In genomic region chr22:45628508-45628907, GRCh38 we compare ENCODE assay signal across 18 cellular contexts.
"Had no signal": no experiment of that assay in that cellular context is flagged by ENCODE, and none has a peak within 500 bp of the region (broad histone marks: within the 10 kb centered on the region; RNA-seq: fewer than 3 reads in every experiment).

No MANE protein-coding gene starts in this region.

- ATAC-seq: activated CD8-positive, alpha-beta T cell treated with anti-CD3 and anti-CD28 coated beads, Interleukin-2, amount 10 ng/mL, durations not matched to agents 7 days and 5 days; naive thymus-derived CD8-positive, alpha-beta T cell; stimulated activated effector memory CD8-positive, alpha-beta T cell treated with anti-CD3 and anti-CD28 coated beads, Interleukin-12 subunit alpha, Interleukin-12 subunit beta, amount 100 ng/mL, for 72 hours had no signal

- H3K27ac ChIP-seq: cardiac muscle cell, neutrophil, tibial nerve, VCaP had no signal

- H3K27ac Mint-ChIP-seq: activated CD8-positive, alpha-beta T cell treated with anti-CD3 and anti-CD28 coated beads, Interleukin-2, amount 10 ng/mL, durations not matched to agents 7 days and 5 days; activated T-helper 1 cell treated with anti-CD3 and anti-CD28 coated beads, Interleukin-12 subunit alpha, Interleukin-12 subunit beta, Interleukin-2, Interleukin-4 antibody, amounts not matched to agents 30 ng/mL and 10 ng/mL and 1 ng/mL, durations not matched to agents 14 hours and 24 hours and 36 hours; naive thymus-derived CD8-positive, alpha-beta T cell had no signal

- H3K9me3 ChIP-seq: neutrophil, tibial nerve had no signal

- H3K4me3 ChIP-seq: cardiac muscle cell, lung, smooth muscle cell, tibial nerve had no signal

- H3K36me3 ChIP-seq: cardiac muscle cell, neutrophil, tibial nerve had no signal

- H3K36me3 Mint-ChIP-seq: stimulated activated effector memory CD8-positive, alpha-beta T cell treated with anti-CD3 and anti-CD28 coated beads, Interleukin-12 subunit alpha, Interleukin-12 subunit beta, amount 100 ng/mL, for 72 hours had no signal

- DNase-seq: activated CD4-positive, alpha-beta T cell treated with anti-CD3 and anti-CD28 coated beads for 4 hours; activated CD8-positive, alpha-beta memory T cell treated with anti-CD3 and anti-CD28 coated beads, Interleukin-2, amount 50 U/mL, for 48 hours; activated CD8-positive, alpha-beta T cell treated with anti-CD3 and anti-CD28 coated beads, Interleukin-2, amount 10 ng/mL, durations not matched to agents 7 days and 5 days; activated naive CD4-positive, alpha-beta T cell; foreskin melanocyte; head of caudate nucleus; kidney; naive thymus-derived CD8-positive, alpha-beta T cell had no signal

- H3K4me3 Mint-ChIP-seq: activated CD8-positive, alpha-beta T cell treated with anti-CD3 and anti-CD28 coated beads, Interleukin-2, amount 10 ng/mL, durations not matched to agents 7 days and 5 days; activated T-helper 1 cell treated with anti-CD3 and anti-CD28 coated beads, Interleukin-12 subunit alpha, Interleukin-12 subunit beta, Interleukin-2, Interleukin-4 antibody, amounts not matched to agents 30 ng/mL and 10 ng/mL and 1 ng/mL, durations not matched to agents 14 hours and 24 hours and 36 hours; naive thymus-derived CD8-positive, alpha-beta T cell; stimulated activated effector memory CD8-positive, alpha-beta T cell treated with anti-CD3 and anti-CD28 coated beads, Interleukin-12 subunit alpha, Interleukin-12 subunit beta, amount 100 ng/mL, for 72 hours had no signal

- H3K9me3 Mint-ChIP-seq: activated T-helper 1 cell treated with anti-CD3 and anti-CD28 coated beads, Interleukin-12 subunit alpha, Interleukin-12 subunit beta, Interleukin-2, Interleukin-4 antibody, amounts not matched to agents 30 ng/mL and 10 ng/mL and 1 ng/mL, durations not matched to agents 14 hours and 24 hours and 36 hours; stimulated activated effector memory CD8-positive, alpha-beta T cell treated with anti-CD3 and anti-CD28 coated beads, Interleukin-12 subunit alpha, Interleukin-12 subunit beta, amount 100 ng/mL, for 72 hours had no signal

- FAIRE-seq: astrocyte, endothelial cell of umbilical vein, kidney had no signal
